ENCODE assay signal across 3 cellular contexts in genomic region chr9:130277525-130277924, GRCh38. TPM values are rescaled to one million over a fixed set of nuclear protein-coding genes. Genes with fewer than 3 reads are reported as not detected.
"Had no signal": no experiment of that assay in that cellular context is flagged by ENCODE, and none has a peak within 500 bp of the region (broad histone marks: within the 10 kb centered on the region; RNA-seq: fewer than 3 reads in every experiment).

No MANE protein-coding gene starts in this region.

RNA-seq across cellular contexts. Expression of gene HMCN2, which starts 12.0 kb away (rescaled TPM):
- total RNA-seq: fibroblast of villous mesenchyme, foreskin keratinocyte had no signal
- polyA plus RNA-seq: fibroblast of lung, foreskin keratinocyte had no signal
